Comparison of ENCODE assay signal across 27 cellular contexts in genomic region chr12:34208331-34209258, GRCh38.
"Had no signal": no experiment of that assay in that cellular context is flagged by ENCODE, and none has a peak within 500 bp of the region (broad histone marks: within the 10 kb centered on the region; RNA-seq: fewer than 3 reads in every experiment).

No MANE protein-coding gene starts in this region.

- H3K36me3 ChIP-seq: gastrocnemius medialis, pancreas, suprapubic skin, transverse colon, upper lobe of right lung, vagina had no signal

- H3K4me2 ChIP-seq: smooth muscle cell had no signal

- H3K9me3 ChIP-seq: gastrocnemius medialis, pancreas, suprapubic skin, transverse colon, upper lobe of right lung, vagina had no signal

- H3K27ac ChIP-seq: coronary artery, gastrocnemius medialis, pancreas, suprapubic skin, transverse colon, upper lobe of right lung, vagina had no signal

- H3K4me1 ChIP-seq: gastrocnemius medialis, pancreas, suprapubic skin, transverse colon, upper lobe of right lung, vagina had no signal

- H3K27me3 ChIP-seq: gastrocnemius medialis, pancreas, suprapubic skin, transverse colon, upper lobe of right lung, vagina had no signal

- H3K4me3 ChIP-seq: coronary artery, gastrocnemius medialis, pancreas, smooth muscle cell, suprapubic skin, transverse colon, upper lobe of right lung, vagina had no signal

- DNase-seq: dermis blood vessel endothelial cell; effector memory CD4-positive, alpha-beta T cell; erythroblast; foreskin fibroblast; gastrocnemius medialis; head of caudate nucleus; kidney; mammary epithelial cell; mesendoderm; midbrain; naive thymus-derived CD4-positive, alpha-beta T cell; occipital lobe; pancreas; stimulated activated CD4-positive, alpha-beta T cell treated with anti-CD3 and anti-CD28 coated beads, Interleukin-12 subunit alpha, Interleukin-12 subunit beta, amount 100 ng/mL, for 4 hours; stimulated activated CD4-positive, alpha-beta T cell treated with anti-CD3 and anti-CD28 coated beads, Interleukin-1b, Interleukin-23, amount 100 ng/mL, for 48 hours; stimulated activated CD4-positive, alpha-beta T cell treated with anti-CD3 and anti-CD28 coated beads, Interleukin-4, amount 100 ng/mL, for 1 hour; stimulated activated CD8-positive, alpha-beta memory T cell treated with anti-CD3 and anti-CD28 coated beads, Interleukin-4, amount 100 ng/mL, for 48 hours; stimulated activated naive CD4-positive, alpha-beta T cell; stimulated activated naive CD8-positive, alpha-beta T cell treated with anti-CD3 and anti-CD28 coated beads, Interleukin-15, amount 100 ng/mL, for 72 hours; transverse colon; upper lobe of right lung had no signal

- FAIRE-seq: kidney, pancreas had no signal

- ATAC-seq: gastrocnemius medialis; left lobe of liver; naive thymus-derived CD4-positive, alpha-beta T cell; pancreas; sciatic nerve; stimulated activated naive CD8-positive, alpha-beta T cell treated with anti-CD3 and anti-CD28 coated beads, Interleukin-15, amount 100 ng/mL, for 72 hours; upper lobe of right lung had no signal
